8 cellular contexts compared by ENCODE assay signal in the genomic region with DNA sequence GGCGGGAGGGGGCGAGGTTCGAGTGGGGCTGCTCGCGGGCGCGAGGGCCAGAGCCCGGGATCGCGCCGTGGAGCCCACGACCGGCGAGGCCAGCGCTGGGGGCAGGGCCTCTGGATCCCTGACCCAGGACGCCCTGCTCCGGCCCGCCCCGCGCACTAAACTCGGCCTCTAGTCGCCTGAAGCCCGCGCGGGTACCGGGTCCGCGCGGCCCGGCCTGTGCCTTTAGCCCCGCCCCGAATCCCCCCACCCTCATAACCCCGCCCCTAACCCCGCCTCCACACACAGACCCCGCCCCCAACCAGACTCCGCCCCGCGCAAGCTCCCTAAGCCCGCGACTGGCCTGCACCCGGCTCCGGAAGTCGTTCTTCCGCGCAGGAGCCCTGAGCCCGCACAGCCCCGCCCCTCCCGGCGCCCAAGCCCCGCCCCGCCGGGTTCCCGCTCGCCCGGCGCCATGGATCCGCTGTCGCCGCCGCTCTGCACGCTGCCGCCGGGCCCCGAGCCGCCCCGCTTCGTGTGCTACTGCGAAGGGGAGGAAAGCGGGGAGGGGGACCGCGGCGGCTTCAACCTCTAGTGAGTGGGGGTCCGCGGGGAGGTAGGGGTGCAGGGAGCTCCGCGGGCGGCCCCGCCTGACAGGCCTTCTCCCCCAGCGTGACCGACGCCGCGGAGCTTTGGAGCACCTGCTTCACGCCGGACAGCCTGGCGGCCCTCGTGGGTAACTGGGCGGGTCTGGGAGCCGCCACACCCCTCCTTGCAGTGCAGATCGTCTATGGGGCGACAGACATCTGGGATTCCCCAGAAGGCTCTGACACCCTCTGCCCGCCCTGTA. TPM values are rescaled to one million over a fixed set of nuclear protein-coding genes. Genes with fewer than 3 reads are reported as not detected.
A peak's percentile ranks its signal among the peaks of the same experiment; 100 is the strongest.
DNase-seq lines count a peak whose midpoint lies in the region; ATAC-seq and TF ChIP-seq lines count a peak whose summit lies in the region.

Gene PAXX, plus strand, starts transcription at position 430 of the 826 bp plus-strand sequence. Its CDS starts 22 bp downstream, at position 452.

- no peaks in the 10 kb centered on the region for H3K9me3 Mint-ChIP-seq in CD8-positive, alpha-beta memory T cell
- no peaks in the 10 kb centered on the region for H3K9me3 Mint-ChIP-seq in activated CD8-positive, alpha-beta memory T cell treated with anti-CD3 and anti-CD28 coated beads, Interleukin-2, amount 10 ng/mL, durations not matched to agents 7 days and 5 days (ENCODE audit: low read depth)
- peaks cover 17% of the 10 kb centered on the region for H3K9me3 Mint-ChIP-seq in endodermal cell

- ATAC-seq in GM19452 (IDR thresholded peaks at IDR 0.05; ENCODE audit: unreplicated experiment): peak; percentile 84
- ATAC-seq in activated CD8-positive, alpha-beta memory T cell treated with anti-CD3 and anti-CD28 coated beads, Interleukin-2, amount 10 ng/mL, durations not matched to agents 7 days and 5 days: peak; percentile 88

- no peak for TF ChIP-seq CTCF in endodermal cell (conservative IDR thresholded peaks at IDR 0.05)

- H3K27me3 Mint-ChIP-seq in CD8-positive, alpha-beta memory T cell: peaks cover 2 to 3% of the 10 kb centered on the region in 2 donors
- H3K27me3 Mint-ChIP-seq in activated CD8-positive, alpha-beta memory T cell treated with anti-CD3 and anti-CD28 coated beads, Interleukin-2, amount 10 ng/mL, durations not matched to agents 7 days and 5 days: peaks cover 9% of the 10 kb centered on the region
- peaks cover 18% of the 10 kb centered on the region for H3K27me3 Mint-ChIP-seq in endodermal cell (ENCODE audit: insufficient read depth)

- H3K27ac ChIP-seq in CD8-positive, alpha-beta memory T cell (ENCODE audit: low read depth, low read length): peak within 1 kb of the TSS; percentile 83
- H3K27ac ChIP-seq in endodermal cell (ENCODE audit: low read depth, low read length) (no peak within 1 kb of the TSS), mesodermal cell (ENCODE audit: low read depth, low read length, severe bottlenecking) (no peak within 1 kb of the TSS)

- H3K4me1 ChIP-seq in CD8-positive, alpha-beta memory T cell (ENCODE audit: insufficient read depth, low read length): peaks cover 28% of the 10 kb centered on the region
- H3K4me1 ChIP-seq in endodermal cell (ENCODE audit: control insufficient read depth, insufficient read depth, low read length): peaks cover 4% of the 10 kb centered on the region
- peaks cover 19% of the 10 kb centered on the region for H3K4me1 ChIP-seq in mesodermal cell (ENCODE audit: control insufficient read depth, insufficient read depth, low read length, poor library complexity, severe bottlenecking)

- peak within 1 kb of the TSS; percentile 47 for H3K9ac ChIP-seq in endodermal cell (ENCODE audit: extremely low read depth, low read length, poor library complexity, severe bottlenecking)

- H3K27ac Mint-ChIP-seq in CD8-positive, alpha-beta memory T cell: peak within 1 kb of the TSS; percentile 92 to 98 (median 96)
- H3K27ac Mint-ChIP-seq in activated CD8-positive, alpha-beta memory T cell treated with anti-CD3 and anti-CD28 coated beads, Interleukin-2, amount 10 ng/mL, durations not matched to agents 7 days and 5 days: peak within 1 kb of the TSS; percentile 82
- no peak within 1 kb of the TSS for H3K27ac Mint-ChIP-seq in endodermal cell

- no peaks in the 10 kb centered on the region for H3K27me3 ChIP-seq in CD8-positive, alpha-beta memory T cell (ENCODE audit: insufficient read depth, low read length, poor library complexity, severe bottlenecking)
- H3K27me3 ChIP-seq in endodermal cell (ENCODE audit: control insufficient read depth, insufficient read depth, low read length, poor library complexity, severe bottlenecking): no peaks in the 10 kb centered on the region

- no peaks in the 10 kb centered on the region for H3K36me3 ChIP-seq in CD8-positive, alpha-beta memory T cell (ENCODE audit: insufficient read depth, low read length)
- H3K36me3 ChIP-seq in endodermal cell (ENCODE audit: control insufficient read depth, insufficient read depth, low read length) (peaks cover 9% of the 10 kb centered on the region), mesodermal cell (ENCODE audit: control insufficient read depth, insufficient read depth, low read length) (peaks cover 12% of the 10 kb centered on the region)

- POLR2A ChIA-PET in CD8-positive, alpha-beta memory T cell (lab: Charles Lee): interaction anchor here (0.6 to 2.6 kb wide), 13 partner anchors 9 to 95 kb away, joined by 3 to 15 read pairs (median 5); partner anchors contain the start of genes C8G, FBXW5, FUT7 and MAN1B1

- no peaks in the 10 kb centered on the region for H3K9me3 ChIP-seq in CD8-positive, alpha-beta memory T cell (ENCODE audit: low read length)
- H3K9me3 ChIP-seq in endodermal cell (ENCODE audit: control insufficient read depth, low read length): peaks cover 14% of the 10 kb centered on the region
- peaks cover 8% of the 10 kb centered on the region for H3K9me3 ChIP-seq in mesodermal cell (ENCODE audit: control insufficient read depth, low read length)

- DNase-seq in CD8-positive, alpha-beta memory T cell: peak; percentile 91 to 95 (median 92)
- DNase-seq in HK-2 (ENCODE audit: unreplicated experiment) (peak; percentile 97), NOMO-1 treated with dmso at 0.1 percent for 144 hours (lab: John Stamatoyannopoulos, UW; ENCODE audit: unreplicated experiment) (peak; percentile 97), endodermal cell (peak; percentile 96)
- DNase-seq in activated CD8-positive, alpha-beta memory T cell treated with anti-CD3 and anti-CD28 coated beads, Interleukin-2, amount 10 ng/mL, durations not matched to agents 7 days and 5 days: peak; percentile 96
- DNase-seq in stimulated activated CD8-positive, alpha-beta memory T cell treated with anti-CD3 and anti-CD28 coated beads, Interleukin-15, amount 100 ng/mL, for 24 hours (ENCODE audit: low read depth): peak; percentile 91

- H3K4me3 Mint-ChIP-seq in CD8-positive, alpha-beta memory T cell: peak within 1 kb of the TSS; percentile 84 to 95 (median 87)
- H3K4me3 Mint-ChIP-seq in activated CD8-positive, alpha-beta memory T cell treated with anti-CD3 and anti-CD28 coated beads, Interleukin-2, amount 10 ng/mL, durations not matched to agents 7 days and 5 days: peak within 1 kb of the TSS; percentile 84
- peak within 1 kb of the TSS; percentile 73 for H3K4me3 Mint-ChIP-seq in endodermal cell

- peaks cover 19 to 50% (median 22%) of the 10 kb centered on the region in 3 donors for H3K4me1 Mint-ChIP-seq in CD8-positive, alpha-beta memory T cell
- H3K4me1 Mint-ChIP-seq in activated CD8-positive, alpha-beta memory T cell treated with anti-CD3 and anti-CD28 coated beads, Interleukin-2, amount 10 ng/mL, durations not matched to agents 7 days and 5 days: peaks cover 32% of the 10 kb centered on the region
- peaks cover 6% of the 10 kb centered on the region for H3K4me1 Mint-ChIP-seq in endodermal cell

- peak within 1 kb of the TSS; percentile 65 for H3K4me3 ChIP-seq in CD8-positive, alpha-beta memory T cell (ENCODE audit: low read length)
- peak within 1 kb of the TSS; percentile 90 for H3K4me3 ChIP-seq in endodermal cell (ENCODE audit: low read length)
- H3K4me3 ChIP-seq in mesodermal cell (ENCODE audit: extremely low read depth, insufficient read depth, low read length, poor library complexity, severe bottlenecking): peak within 1 kb of the TSS; percentile 72

- CTCF ChIA-PET in CD8-positive, alpha-beta memory T cell (lab: Charles Lee): interaction anchor here (0.8 to 6.7 kb wide), 12 partner anchors 10 to 245 kb away, joined by 3 to 72 read pairs (median 8); partner anchors contain the start of genes ABCA2, C8G, FBXW5 and FUT7
- CTCF ChIA-PET in activated CD8-positive, alpha-beta memory T cell treated with anti-CD3 and anti-CD28 coated beads, Interleukin-2, amount 10 ng/mL, durations not matched to agents 7 days and 5 days (lab: Charles Lee): interaction anchor here (0.7 to 4.7 kb wide), 20 partner anchors 9 to 204 kb away, joined by 3 to 32 read pairs (median 5); partner anchors contain the start of genes ABCA2, AJM1, FBXW5 and LCNL1

- 4 to 17% methylated on average over 20 to 88 of the region's 92 CpGs for WGBS in endodermal cell (ENCODE audit: insufficient coverage in 1 of 2, insufficient read length in 1 of 2), 2 experiments
- WGBS in mesodermal cell (ENCODE audit: insufficient coverage in 2 of 2), 2 experiments: 2 to 5% methylated on average over 41 to 58 of the region's 92 CpGs

- H3K36me3 Mint-ChIP-seq in CD8-positive, alpha-beta memory T cell: peaks cover 0 to 17% (median 0%) of the 10 kb centered on the region in 3 donors
- H3K36me3 Mint-ChIP-seq in activated CD8-positive, alpha-beta memory T cell treated with anti-CD3 and anti-CD28 coated beads, Interleukin-2, amount 10 ng/mL, durations not matched to agents 7 days and 5 days: peaks cover 2% of the 10 kb centered on the region
- peaks cover 4% of the 10 kb centered on the region for H3K36me3 Mint-ChIP-seq in endodermal cell (ENCODE audit: low read depth)

RNA-seq across cellular contexts. Expression of gene PAXX, which starts in this region (rescaled TPM):
- total RNA-seq in CD8-positive, alpha-beta memory T cell: 10 to 100 TPM; 78.4 to 82.2 TPM
- 156 TPM for polyA plus RNA-seq in CD8-positive, alpha-beta memory T cell
- 10 to 100 TPM; 68.6 to 94.8 TPM for total RNA-seq in activated CD8-positive, alpha-beta memory T cell treated with anti-CD3 and anti-CD28 coated beads, Interleukin-2, amount 10 ng/mL, durations not matched to agents 7 days and 5 days
- 10 to 100 TPM; 58.3 to 66.7 TPM for total RNA-seq in endodermal cell
- 51.2 TPM for polyA plus RNA-seq in endodermal cell (2013, experiment 1 of 2)
- polyA plus RNA-seq in endodermal cell (2013, experiment 2 of 2): 46.2 TPM
- polyA plus RNA-seq in mesodermal cell (2013, experiment 1 of 2): 31.8 TPM
- polyA plus RNA-seq in mesodermal cell (2013, experiment 2 of 2): 26.0 TPM
